In genomic region chr1:30706528-30706927, GRCh38 we compare ENCODE assay signal across 10 cellular contexts. TPM values are rescaled to one million over a fixed set of nuclear protein-coding genes. Genes with fewer than 3 reads are reported as not detected.
DNase-seq lines count a peak whose midpoint lies in the region; ATAC-seq and TF ChIP-seq lines count a peak whose summit lies in the region.
"Had no signal": no experiment of that assay in that cellular context is flagged by ENCODE, and none has a peak within 500 bp of the region (broad histone marks: within the 10 kb centered on the region; RNA-seq: fewer than 3 reads in every experiment).

No MANE protein-coding gene starts in this region.

- H3K4me3 Mint-ChIP-seq in chondrocyte (ENCODE audit: unreplicated experiment), result no peak overlapping the region

- H3K4me1 Mint-ChIP-seq in chondrocyte (ENCODE audit: low read depth), result no peaks in the 10 kb centered on the region

- no peaks in the 10 kb centered on the region for H3K9me3 Mint-ChIP-seq in chondrocyte (ENCODE audit: low read depth)

- H3K27ac Mint-ChIP-seq in chondrocyte (ENCODE audit: unreplicated experiment), result no peak overlapping the region

- no peak for TF ChIP-seq CTCF in chondrocyte (IDR thresholded peaks at IDR 0.05)

- DNase-seq in NCI-H2227 (lab: John Stamatoyannopoulos, UW; ENCODE audit: unreplicated experiment) (peak; percentile 31), NCI-H2227 treated with DMSO at 0.1 percent for 48 hours (lab: John Stamatoyannopoulos, UW) (no peak), SHP77 (lab: John Stamatoyannopoulos, UW) (peak; percentile 43 to 67), left ventricle myocardium superior (peak; percentile 85), superior temporal gyrus (ENCODE audit: extremely low spot score) (peak; percentile 71), cerebellar nuclear complex (lab: John Stamatoyannopoulos, UW) (no peak), chondrocyte (ENCODE audit: low spot score) (no peak)
- DNase-seq: NCI-H1694 had no signal

- no peaks in the 10 kb centered on the region for H3K36me3 Mint-ChIP-seq in chondrocyte (ENCODE audit: low read depth)

- ATAC-seq in left ventricle myocardium superior (peak; percentile 66), HG02870 (IDR thresholded peaks at IDR 0.05; ENCODE audit: unreplicated experiment) (no peak)

- peaks cover 13% of the 10 kb centered on the region for H3K27me3 Mint-ChIP-seq in chondrocyte (ENCODE audit: low read depth)

- intact Hi-C loops in left ventricle myocardium superior (cut with micrococcal nuclease), result no loop called here

RNA-seq across cellular contexts. Expression of gene MATN1, which starts 16.9 kb away (rescaled TPM):
- total RNA-seq in left ventricle myocardium superior, result not detected
- 0.19 to 0.82 TPM (median 0.47 TPM) in 3 replicates for total RNA-seq in chondrocyte
- total RNA-seq: T-helper 1 cell treated with Interleukin-12 subunit alpha and Interleukin-12 subunit beta and Interleukin-4 antibody, amounts not matched to agents 30 ng/mL and 1 ng/mL, for 36 hours had no signal

RNA-seq across cellular contexts. Expression of gene LAPTM5, which starts 51.0 kb away (rescaled TPM):
- total RNA-seq in left ventricle myocardium superior (23.9 TPM), chondrocyte (0.15 to 0.17 TPM in 2 of 3 replicates, not detected in the other)

Comparison
In these comparisons a context has a peak if more than half of its experiments do, and no peak if none do; other contexts are left out.
1. DNase-seq: peak in NCI-H2227 (single experiment), SHP77 (2 of 2), left ventricle myocardium superior (single experiment) and superior temporal gyrus (single experiment); none in NCI-H2227 treated with DMSO at 0.1 percent for 48 hours (single experiment), cerebellar nuclear complex (0 of 2) and chondrocyte (single experiment).
2. RNA of gene LAPTM5, which starts 51.0 kb away (total RNA-seq): 23.9 TPM in left ventricle myocardium superior (single experiment); 0.15 to 0.17 TPM in chondrocyte; every median in the first group is over 10 times any median in the second.